In genomic region chr12:51721281-51721940, GRCh38 we compare ENCODE assay signal across 9 cellular contexts.
DNase-seq lines count a peak whose midpoint lies in the region; ATAC-seq lines count a peak whose summit lies in the region.
"Had no signal": no experiment of that assay in that cellular context is flagged by ENCODE, and none has a peak within 500 bp of the region (broad histone marks: within the 10 kb centered on the region; RNA-seq: fewer than 3 reads in every experiment).

No MANE protein-coding gene starts in this region.

- H2AFZ ChIP-seq in ACC112 (ENCODE audit: low read length, unreplicated experiment) = no peak overlapping the region
- H2AFZ ChIP-seq in mesenchymal stem cell (ENCODE audit: low read depth, low read length) = peak overlapping the region; percentile 33

- no peak overlapping the region for H3K18ac ChIP-seq in mesenchymal stem cell (ENCODE audit: low read depth in 1 of 2, low read length in 2 of 2)

- 17% methylated on average over 44 of the region's 44 CpGs for WGBS in mesenchymal stem cell

- no peaks in the 10 kb centered on the region for H3K79me2 ChIP-seq in ACC112 (ENCODE audit: control insufficient read depth, insufficient read depth, low read length, unreplicated experiment)

- H3K36me3 ChIP-seq in ACC112 (ENCODE audit: insufficient read depth, low read length) = 0 out of 2 replicates have a peak, but pooled peaks cover 3% of the 10 kb centered on the region
- H3K36me3 ChIP-seq in mesenchymal stem cell (ENCODE audit: control insufficient read depth in 1 of 2, insufficient read depth in 2 of 2, low read depth in 1 of 2, low read length in 2 of 2) = peaks cover 0 to 45% of the 10 kb centered on the region in 2 experiments
- H3K36me3 ChIP-seq: BLaER1 had no signal

- H4K8ac ChIP-seq in mesenchymal stem cell (ENCODE audit: low read length) = no peak overlapping the region

- H3K23ac ChIP-seq in mesenchymal stem cell (ENCODE audit: low read length in 2 of 2) = peak overlapping the region in 1 of 2 experiments; percentile 42

- no peak overlapping the region for H2BK12ac ChIP-seq in mesenchymal stem cell (ENCODE audit: low read length in 2 of 2)

- peak overlapping the region; percentile 59 for H3K4me2 ChIP-seq in mesenchymal stem cell (ENCODE audit: low read length, poor library complexity, severe bottlenecking)
- H3K4me2 ChIP-seq: BLaER1 had no signal

- no peak overlapping the region for H4K91ac ChIP-seq in mesenchymal stem cell (ENCODE audit: low read length)

- no peak overlapping the region for H3K27ac ChIP-seq in ACC112 (ENCODE audit: low read depth, low read length)
- no peak overlapping the region for H3K27ac ChIP-seq in mesenchymal stem cell (ENCODE audit: low read length, poor library complexity, severe bottlenecking)
- H3K27ac ChIP-seq: BLaER1 had no signal

- no peak overlapping the region for H2BK120ac ChIP-seq in mesenchymal stem cell (ENCODE audit: low read depth, low read length)

- ATAC-seq in HG03460 (IDR thresholded peaks at IDR 0.05; ENCODE audit: unreplicated experiment) = no peak
- ATAC-seq in HG03354 (IDR thresholded peaks at IDR 0.05; ENCODE audit: poor library complexity, severe bottlenecking, unreplicated experiment) = no peak

- H3K4me3 ChIP-seq in ACC112 (ENCODE audit: low read depth, low read length) = peak overlapping the region; percentile 55
- H3K4me3 ChIP-seq in mesenchymal stem cell (ENCODE audit: insufficient read depth in 1 of 2, low read depth in 1 of 2, low read length in 2 of 2) = peak overlapping the region in 1 of 2 experiments; percentile 67
- H3K4me3 ChIP-seq: BLaER1 had no signal

- H3K4me1 ChIP-seq in ACC112 (ENCODE audit: control insufficient read depth, insufficient read depth, low read length, unreplicated experiment) (no peaks in the 10 kb centered on the region), mesenchymal stem cell (ENCODE audit: control insufficient read depth, insufficient read depth, low read depth, low read length) (peaks cover 7% of the 10 kb centered on the region)
- H3K4me1 ChIP-seq: BLaER1 had no signal

- peak overlapping the region in 1 of 2 experiments; percentile 11 for H3K14ac ChIP-seq in mesenchymal stem cell (ENCODE audit: low read length in 2 of 2)

- no peak overlapping the region for H2BK5ac ChIP-seq in mesenchymal stem cell (ENCODE audit: low read depth, low read length, poor library complexity, severe bottlenecking)

- peak overlapping the region; percentile 67 for H3K9ac ChIP-seq in mesenchymal stem cell (ENCODE audit: low read length)
- H3K9ac ChIP-seq: BLaER1 had no signal

- no peak overlapping the region for H2AK5ac ChIP-seq in mesenchymal stem cell (ENCODE audit: low read length, severe bottlenecking)

- H2BK15ac ChIP-seq in mesenchymal stem cell (ENCODE audit: low read depth, poor library complexity, severe bottlenecking) = peak overlapping the region; percentile 37

- peak overlapping the region in 1 of 2 experiments; percentile 24 for H3K4ac ChIP-seq in mesenchymal stem cell (ENCODE audit: low read depth in 1 of 2, low read length in 2 of 2)

- H3K27me3 ChIP-seq in ACC112 (ENCODE audit: insufficient read depth, low read length) (no peaks in the 10 kb centered on the region), mesenchymal stem cell (ENCODE audit: control insufficient read depth in 1 of 2, insufficient read depth in 1 of 2, low read length in 2 of 2) (peaks cover 0 to 16% of the 10 kb centered on the region in 2 experiments)
- H3K27me3 ChIP-seq: BLaER1 had no signal

- H3K9me3 ChIP-seq in mesenchymal stem cell (ENCODE audit: control insufficient read depth, low read length) = no peaks in the 10 kb centered on the region
- H3K9me3 ChIP-seq: BLaER1 had no signal

- DNase-seq in activated CD4-positive, alpha-beta T cell treated with anti-CD3 and anti-CD28 coated beads for 24 hours (ENCODE audit: low read depth in 2 of 2) = peak; percentile 28 to 47
- DNase-seq in cerebellum (ENCODE audit: low spot score) (peak; percentile 46), mesenchymal stem cell (peak; percentile 41), COLO829 (ENCODE audit: low spot score) (no peak)
- peak in 5 of 6 experiments; percentile 11 to 45 (median 29) for DNase-seq in stimulated activated naive CD4-positive, alpha-beta T cell (lab: John Stamatoyannopoulos, UW)

- H3K79me1 ChIP-seq in mesenchymal stem cell (replicated peaks; ENCODE audit: low read length, poor library complexity, severe bottlenecking) = no peaks in the 10 kb centered on the region
